ENCODE assay signal across 21 cellular contexts in genomic region chr1:33515607-33516006, GRCh38.
"Had no signal": no experiment of that assay in that cellular context is flagged by ENCODE, and none has a peak within 500 bp of the region (broad histone marks: within the 10 kb centered on the region; RNA-seq: fewer than 3 reads in every experiment).

No MANE protein-coding gene starts in this region.

- H3K9me3 ChIP-seq: lower lobe of right lung, pancreas, prostate gland, stomach, thoracic aorta, tibial artery, upper lobe of right lung had no signal

- H3K4me1 ChIP-seq: lower lobe of right lung, pancreas, prostate gland, tibial artery, upper lobe of right lung had no signal

- DNase-seq: immature natural killer cell; kidney; lower lobe of right lung; mammary epithelial cell; mesenchymal stem cell; naive thymus-derived CD8-positive, alpha-beta T cell; pancreas; stimulated activated CD4-positive, alpha-beta T cell treated with anti-CD3 and anti-CD28 coated beads, Interleukin-12 subunit alpha, Interleukin-12 subunit beta, amount 100 ng/mL, for 4 hours; stimulated activated CD4-positive, alpha-beta T cell treated with anti-CD3 and anti-CD28 coated beads, Interleukin-15, amount 100 ng/mL, for 24 hours; stimulated activated CD4-positive, alpha-beta T cell treated with anti-CD3 and anti-CD28 coated beads, Interleukin-2, amount 100 ng/mL, for 24 hours; stimulated activated CD4-positive, alpha-beta T cell treated with anti-CD3 and anti-CD28 coated beads, Interleukin-4, amount 100 ng/mL, for 1 hour; stimulated activated naive B cell treated with anti-CD40 and anti-IgM and Interleukin-4, amounts not matched to agents 10 μg/mL and 1 μg/mL and 100 μg/mL, for 72 hours; stimulated activated naive CD8-positive, alpha-beta T cell treated with anti-CD3 and anti-CD28 coated beads, Interleukin-15, Interleukin-2, amounts not matched to agents 100 U/mL and 50 U/mL, for 24 hours; stomach; tibial artery; trophoblast cell; upper lobe of right lung had no signal

- H3K27ac ChIP-seq: lower lobe of right lung, pancreas, prostate gland, skin epidermis, stomach, thoracic aorta, tibial artery, upper lobe of right lung had no signal

- H3K36me3 ChIP-seq: lower lobe of right lung, pancreas, prostate gland, stomach, thoracic aorta, tibial artery, upper lobe of right lung had no signal

- H3K27me3 ChIP-seq: pancreas, stomach, tibial artery, upper lobe of right lung had no signal

- H3K4me3 ChIP-seq: lower lobe of right lung, pancreas, prostate gland, skin epidermis, stomach, thoracic aorta, tibial artery, upper lobe of right lung had no signal

- ATAC-seq: lower lobe of right lung; naive thymus-derived CD8-positive, alpha-beta T cell; pancreas; sciatic nerve; stimulated activated naive B cell treated with anti-CD40 and anti-IgM and Interleukin-4, amounts not matched to agents 10 μg/mL and 1 μg/mL and 100 μg/mL, for 72 hours; stimulated activated naive CD8-positive, alpha-beta T cell treated with anti-CD3 and anti-CD28 coated beads, Interleukin-15, Interleukin-2, amounts not matched to agents 100 U/mL and 50 U/mL, for 24 hours; upper lobe of right lung had no signal
